ENCODE assay signal across 11 cellular contexts in the genomic region with DNA sequence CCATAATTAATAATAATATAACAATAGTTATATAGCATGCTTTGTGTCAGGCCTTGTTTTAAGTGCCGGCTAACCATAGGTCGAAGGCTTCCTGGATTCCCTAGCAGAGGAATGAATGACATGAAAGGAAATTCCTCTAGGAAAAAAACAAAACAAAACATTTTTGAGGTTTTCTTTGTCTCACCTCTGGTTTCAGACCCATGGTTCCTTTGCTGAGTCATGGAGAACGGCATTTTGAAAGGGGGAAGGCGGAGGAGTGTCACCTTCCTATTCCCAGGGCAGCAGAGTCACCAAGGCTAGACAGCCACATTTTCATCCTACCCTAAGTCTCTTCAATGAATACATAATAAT. TPM values are rescaled to one million over a fixed set of nuclear protein-coding genes. Genes with fewer than 3 reads are reported as not detected.
DNase-seq lines count a peak whose midpoint lies in the region; ATAC-seq and TF ChIP-seq lines count a peak whose summit lies in the region.
"Had no signal": no experiment of that assay in that cellular context is flagged by ENCODE, and none has a peak within 500 bp of the region (broad histone marks: within the 10 kb centered on the region; RNA-seq: fewer than 3 reads in every experiment).

No MANE protein-coding gene starts in this region.

- peak; percentile 62; the same call in 1 of the 2 replicates for ATAC-seq in Panc1

- BruUV-seq in Panc1 (replicated peaks; lab: Mats Ljungman, UMichigan): no TSS peak

- H3K36me3 ChIP-seq in Panc1 (ENCODE audit: control insufficient read depth, insufficient read depth, low read length): no peaks in the 10 kb centered on the region
- H3K36me3 ChIP-seq in smooth muscle cell (ENCODE audit: low read depth): no peaks in the 10 kb centered on the region
- H3K36me3 ChIP-seq in prostate gland: no peaks in the 10 kb centered on the region

- TF ChIP-seq CTCF in Panc1 (IDR thresholded peaks at IDR 0.05): no peak
- no peak for TF ChIP-seq CTCF in fibroblast of the aortic adventitia (IDR thresholded peaks at IDR 0.05; ENCODE audit: insufficient read depth, low read length)
- TF ChIP-seq CTCF in smooth muscle cell (IDR thresholded peaks at IDR 0.05; ENCODE audit: borderline replicate concordance, insufficient read depth, poor library complexity, severe bottlenecking): no peak
- no peak for TF ChIP-seq CTCF in prostate gland (IDR thresholded peaks at IDR 0.05)

- CTCF ChIA-PET in Panc1 (lab: Charles Lee): no interaction called here

- H2AFZ ChIP-seq in smooth muscle cell (ENCODE audit: low read depth): no peak overlapping the region

- H3K4me2 ChIP-seq in smooth muscle cell: peak overlapping the region; percentile 50

- no peaks in the 10 kb centered on the region for H4K20me1 ChIP-seq in smooth muscle cell (ENCODE audit: low read depth)

- H3K27me3 ChIP-seq in Panc1 (ENCODE audit: control insufficient read depth, insufficient read depth, low read length) (no peaks in the 10 kb centered on the region), smooth muscle cell (ENCODE audit: low read depth) (no peaks in the 10 kb centered on the region), prostate gland (replicated peaks; ENCODE audit: insufficient read depth) (no peaks in the 10 kb centered on the region)
- H3K27me3 ChIP-seq: esophagus squamous epithelium, stomach had no signal

- POLR2A ChIA-PET in Panc1 (lab: Charles Lee): no interaction called here

- H3K4me1 ChIP-seq in Panc1 (ENCODE audit: control insufficient read depth, insufficient read depth, low read length) (0 out of 2 replicates have a peak, but pooled peaks cover 3% of the 10 kb centered on the region), smooth muscle cell (ENCODE audit: low read depth) (peaks cover 7% of the 10 kb centered on the region), prostate gland (replicated peaks) (no peaks in the 10 kb centered on the region)

- no peaks in the 10 kb centered on the region for H3K79me2 ChIP-seq in smooth muscle cell (ENCODE audit: low read depth)

- H3F3A ChIP-seq in smooth muscle cell (ENCODE audit: low read depth): peaks cover 7% of the 10 kb centered on the region

- H3K27ac ChIP-seq in Panc1 (ENCODE audit: low read length) (0 out of 2 replicates have a peak overlapping the region, but pooled peaks have one; percentile 31), smooth muscle cell (ENCODE audit: low read depth) (peak overlapping the region; percentile 80), prostate gland (no peak overlapping the region)
- H3K27ac ChIP-seq: esophagus squamous epithelium, stomach had no signal

- H3K9me3 ChIP-seq in Panc1 (ENCODE audit: control insufficient read depth, insufficient read depth, low read depth, low read length): no peaks in the 10 kb centered on the region
- no peaks in the 10 kb centered on the region for H3K9me3 ChIP-seq in smooth muscle cell (replicated peaks; ENCODE audit: low read depth)
- H3K9me3 ChIP-seq in prostate gland: no peaks in the 10 kb centered on the region
- H3K9me3 ChIP-seq: esophagus squamous epithelium, stomach had no signal

- in situ Hi-C loops in Panc1 (cut with HindIII; ENCODE audit: low pct_unique_long_range_greater_than_20kb, low sequenced_read_pairs): no loop called here

- no peak for TF ChIP-seq POLR2A in prostate gland (IDR thresholded peaks at IDR 0.05)

- H3K4me3 ChIP-seq in Panc1 (ENCODE audit: low read depth in 2 of 2, low read length in 2 of 2): no peak overlapping the region
- H3K4me3 ChIP-seq in fibroblast of the aortic adventitia (ENCODE audit: low read depth, low read length): no peak overlapping the region
- no peak overlapping the region for H3K4me3 ChIP-seq in smooth muscle cell
- no peak overlapping the region for H3K4me3 ChIP-seq in prostate gland
- H3K4me3 ChIP-seq: esophagus squamous epithelium, stomach had no signal

- intact Hi-C loops in Panc1 (cut with micrococcal nuclease; ENCODE audit: unreplicated experiment): no loop called here
- intact Hi-C loops in prostate gland (cut with DNase I): no loop called here

- H3K9ac ChIP-seq in smooth muscle cell (ENCODE audit: low read depth): no peak overlapping the region

- peak; percentile 32 for DNase-seq in activated CD8-positive, alpha-beta memory T cell treated with anti-CD3 and anti-CD28 coated beads for 24 hours
- no peak for DNase-seq in activated CD8-positive, alpha-beta memory T cell treated with anti-CD3 and anti-CD28 coated beads, Interleukin-2, amount 50 U/mL, for 4 hours
- DNase-seq in Panc1 (ENCODE audit: low read depth, low spot score) (no peak), fibroblast of the aortic adventitia (ENCODE audit: low read depth) (peak; percentile 57), smooth muscle cell (lab: John Stamatoyannopoulos, UW; ENCODE audit: unreplicated experiment) (no peak), cerebellar nuclear complex (lab: John Stamatoyannopoulos, UW) (no peak), hypothalamus (lab: John Stamatoyannopoulos, UW) (no peak), prostate gland (ENCODE audit: low spot score) (no peak)
- DNase-seq: activated CD4-positive, alpha-beta T cell treated with anti-CD3 and anti-CD28 coated beads for 4 hours; esophagus squamous epithelium had no signal

- WGBS in smooth muscle cell (ENCODE audit: low lambda C conversion rate): 37% methylated on average over 4 of the region's 4 CpGs
- 76% methylated on average over 4 of the region's 4 CpGs for WGBS in prostate gland

RNA-seq across cellular contexts. Expression of a gene that starts 25.3 kb away (rescaled TPM):
- total RNA-seq in Panc1 (2021; ENCODE audit: unreplicated experiment) (36.8 TPM), fibroblast of the aortic adventitia (ENCODE audit: low replicate concordance) (25.8 and 28.1 TPM in 2 replicates), smooth muscle cell (31.5 and 48.0 TPM in 2 replicates), prostate gland (100 to 1,000 TPM; 145 to 153 TPM)
- polyA plus RNA-seq in Panc1 (2012; ENCODE audit: insufficient read length): 44.2 TPM
- 84.2 and 107 TPM in 2 replicates for polyA plus RNA-seq in smooth muscle cell

RNA-seq across cellular contexts. Expression of a gene that starts 45.6 kb away (rescaled TPM):
- total RNA-seq in Panc1 (2021; ENCODE audit: unreplicated experiment) (49.1 TPM), fibroblast of the aortic adventitia (ENCODE audit: low replicate concordance) (4.2 and 14.2 TPM in 2 replicates), smooth muscle cell (10.8 and 11.4 TPM in 2 replicates), prostate gland (10 to 100 TPM in 1 of 2 donors, 1 to 10 TPM in 1; 9.5 to 12.6 TPM)
- 75.1 TPM for polyA plus RNA-seq in Panc1 (2012; ENCODE audit: insufficient read length)
- 23.8 and 26.2 TPM in 2 replicates for polyA plus RNA-seq in smooth muscle cell

RNA-seq across cellular contexts. Expression of a gene that starts 46.0 kb away (rescaled TPM):
- total RNA-seq in Panc1 (2021; ENCODE audit: unreplicated experiment) (24.5 TPM), fibroblast of the aortic adventitia (ENCODE audit: low replicate concordance) (29.9 and 36.6 TPM in 2 replicates), smooth muscle cell (13.2 and 13.4 TPM in 2 replicates), prostate gland (10 to 100 TPM; 20.2 to 25.5 TPM)
- 14.2 TPM for polyA plus RNA-seq in Panc1 (2012; ENCODE audit: insufficient read length)
- 14.0 and 14.9 TPM in 2 replicates for polyA plus RNA-seq in smooth muscle cell

Comparison
In these comparisons a context has a peak if more than half of its experiments do, and no peak if none do; other contexts are left out.
1. DNase-seq: peak in activated CD8-positive, alpha-beta memory T cell treated with anti-CD3 and anti-CD28 coated beads for 24 hours (single experiment) and fibroblast of the aortic adventitia (single experiment); none in activated CD8-positive, alpha-beta memory T cell treated with anti-CD3 and anti-CD28 coated beads, Interleukin-2, amount 50 U/mL, for 4 hours (single experiment), Panc1 (single experiment), smooth muscle cell (single experiment), cerebellar nuclear complex (0 of 2), hypothalamus (0 of 51) and prostate gland (single experiment).
2. H3K27ac ChIP-seq: peak in Panc1 (single experiment) and smooth muscle cell (single experiment); none in prostate gland (0 of 2).